15 cellular contexts compared by ENCODE assay signal in genomic region chr1:172145656-172146055, GRCh38.
DNase-seq lines count a peak whose midpoint lies in the region; ATAC-seq, FAIRE-seq and TF ChIP-seq lines count a peak whose summit lies in the region.
"Had no signal": no experiment of that assay in that cellular context is flagged by ENCODE, and none has a peak within 500 bp of the region (broad histone marks: within the 10 kb centered on the region; RNA-seq: fewer than 3 reads in every experiment).

No MANE protein-coding gene starts in this region.

- peak overlapping the region; percentile 91 for H3K27ac ChIP-seq in SJSA1
- peak overlapping the region; percentile 67 for H3K27ac ChIP-seq in colonic mucosa
- H3K27ac ChIP-seq in subcutaneous abdominal adipose tissue (ENCODE audit: low read depth, low read length): peak overlapping the region; percentile 95

- peaks cover 18% of the 10 kb centered on the region for H3K36me3 ChIP-seq in SJSA1
- no peaks in the 10 kb centered on the region for H3K36me3 ChIP-seq in colonic mucosa
- H3K36me3 ChIP-seq in mucosa of stomach (ENCODE audit: control insufficient read depth, insufficient read depth, low read length): no peaks in the 10 kb centered on the region
- H3K36me3 ChIP-seq in subcutaneous abdominal adipose tissue (ENCODE audit: control insufficient read depth in 5 of 5, insufficient read depth in 5 of 5, low read length in 5 of 5): no peaks in the 10 kb centered on the region

- DNase-seq in SJSA1 (ENCODE audit: low read depth in 1 of 2, low spot score in 2 of 2) (no peak), colonic mucosa (no peak), HTR-8/SVneo (ENCODE audit: insufficient read length, low spot score) (no peak)
- DNase-seq in NK-92 treated with Interleukin-12 subunit alpha and Interleukin-12 subunit beta, amount 100 ng/mL, for 24 hours (lab: John Stamatoyannopoulos, UW): no peak
- DNase-seq: activated T-cell treated with anti-CD3 and anti-CD28 coated beads, Interleukin-2, amount 50 U/mL, for 1 hour; effector CD4-positive, alpha-beta T cell; NCI-H1092 treated with DMSO at 0.1 percent for 48 hours; NCI-H748 treated with DMSO at 0.1 percent for 48 hours; stimulated activated CD4-positive, alpha-beta T cell treated with anti-CD3 and anti-CD28 coated beads, Interleukin-15, amount 100 ng/mL, for 24 hours; stimulated activated naive CD8-positive, alpha-beta T cell treated with anti-CD3 and anti-CD28 coated beads, Interleukin-15, amount 100 ng/mL, for 72 hours had no signal

- H3K4me1 ChIP-seq in SJSA1 (replicated peaks) (peaks cover 29% of the 10 kb centered on the region), colonic mucosa (no peaks in the 10 kb centered on the region), mucosa of stomach (ENCODE audit: control insufficient read depth, insufficient read depth, low read length) (peaks cover 10% of the 10 kb centered on the region), subcutaneous abdominal adipose tissue (ENCODE audit: control insufficient read depth in 5 of 5, insufficient read depth in 5 of 5, low read length in 5 of 5) (peaks cover 0 to 35% (median 19%) of the 10 kb centered on the region in 5 donors)

- H3K9me3 ChIP-seq in SJSA1 (replicated peaks) (no peaks in the 10 kb centered on the region), colonic mucosa (no peaks in the 10 kb centered on the region), mucosa of stomach (ENCODE audit: control insufficient read depth, low read length) (no peaks in the 10 kb centered on the region), subcutaneous abdominal adipose tissue (ENCODE audit: control insufficient read depth in 5 of 5, low read length in 5 of 5) (no peaks in the 10 kb centered on the region)

- intact Hi-C loops in colonic mucosa (cut with DNase I): no loop called here

- TF ChIP-seq CTCF in colonic mucosa (IDR thresholded peaks at IDR 0.05): no peak

- FAIRE-seq in HTR-8/SVneo (lab: Jason Lieb, UNC): no peak
- FAIRE-seq: H1 had no signal

- H3K9ac ChIP-seq in colonic mucosa (ENCODE audit: low read depth in 2 of 2, low read length in 2 of 2) (peak overlapping the region in 1 of 2 donors; percentile 52), mucosa of stomach (ENCODE audit: low read length) (peak overlapping the region; percentile 40), subcutaneous abdominal adipose tissue (ENCODE audit: low read length in 5 of 5) (peak overlapping the region in 2 of 5 donors; percentile 19 to 72)

- peak overlapping the region; percentile 49 for H3K4me3 ChIP-seq in SJSA1
- H3K4me3 ChIP-seq in colonic mucosa: no peak overlapping the region
- H3K4me3 ChIP-seq in mucosa of stomach (ENCODE audit: low read length): no peak overlapping the region
- H3K4me3 ChIP-seq in subcutaneous abdominal adipose tissue (ENCODE audit: low read depth in 1 of 5, low read length in 5 of 5): peak overlapping the region in 4 of 5 donors; percentile 29 to 92 (median 81)

- ATAC-seq in GM21367 (IDR thresholded peaks at IDR 0.05; ENCODE audit: unreplicated experiment): no peak
- ATAC-seq in HG02678 (IDR thresholded peaks at IDR 0.05; ENCODE audit: unreplicated experiment): no peak
- ATAC-seq: stimulated activated naive CD8-positive, alpha-beta T cell treated with anti-CD3 and anti-CD28 coated beads, Interleukin-15, amount 100 ng/mL, for 72 hours had no signal

- H3K27me3 ChIP-seq in SJSA1 (replicated peaks) (no peaks in the 10 kb centered on the region), colonic mucosa (no peaks in the 10 kb centered on the region), mucosa of stomach (ENCODE audit: control insufficient read depth, insufficient read depth, low read length) (no peaks in the 10 kb centered on the region), subcutaneous abdominal adipose tissue (ENCODE audit: control insufficient read depth in 5 of 5, insufficient read depth in 4 of 5, low read length in 5 of 5) (no peaks in the 10 kb centered on the region)

Comparison
In these comparisons a context has a peak if more than half of its experiments do, and no peak if none do; other contexts are left out.
1. H3K4me3 ChIP-seq: peak in SJSA1 (single experiment) and subcutaneous abdominal adipose tissue (4 of 5); none in colonic mucosa (single experiment) and mucosa of stomach (single experiment).
2. Peak in every context shown above with its lines, with median percentiles within 50 percentile points of each other: H3K27ac ChIP-seq.